Comparison of ENCODE assay signal across 8 cellular contexts in genomic region chr4:26861434-26862186, GRCh38. TPM values are rescaled to one million over a fixed set of nuclear protein-coding genes. Genes with fewer than 3 reads are reported as not detected.
DNase-seq lines count a peak whose midpoint lies in the region; ATAC-seq, FAIRE-seq and TF ChIP-seq lines count a peak whose summit lies in the region.

No MANE protein-coding gene starts in this region.

- no peak for TF ChIP-seq POLR2A in GM12891 (IDR thresholded peaks at IDR 0.05; ENCODE audit: low read depth, low read length)

- ATAC-seq in HG02610 (IDR thresholded peaks at IDR 0.05; ENCODE audit: unreplicated experiment), result peak; percentile 36

- H3K9me3 ChIP-seq in iPS-15b (ENCODE audit: control insufficient read depth, insufficient read depth, low read length) (no peaks in the 10 kb centered on the region), skeletal muscle tissue (ENCODE audit: control insufficient read depth in 3 of 3, low read length in 3 of 3) (no peaks in the 10 kb centered on the region)

- H3K4me1 ChIP-seq in iPS-15b (ENCODE audit: control insufficient read depth, insufficient read depth, low read length), result peaks cover 20% of the 10 kb centered on the region
- peaks cover 24 to 51% (median 32%) of the 10 kb centered on the region in 3 donors for H3K4me1 ChIP-seq in skeletal muscle tissue (ENCODE audit: control insufficient read depth in 3 of 3, insufficient read depth in 3 of 3, low read length in 3 of 3)

- H3K27ac ChIP-seq in skeletal muscle tissue (ENCODE audit: low read depth, low read length), result peak overlapping the region; percentile 71

- H3K9ac ChIP-seq in iPS-15b (ENCODE audit: low read depth, low read length) (no peak overlapping the region), skeletal muscle tissue (ENCODE audit: low read depth in 1 of 3, low read length in 3 of 3) (peak overlapping the region; percentile 60 to 85 (median 84))

- H3K4me3 ChIP-seq in iPS-15b (ENCODE audit: low read depth, low read length) (peak overlapping the region; percentile 74), skeletal muscle tissue (ENCODE audit: low read length in 3 of 3) (peak overlapping the region; percentile 84 to 97 (median 89))

- DNase-seq in GM12891 (ENCODE audit: insufficient read length, low spot score) (no peak), NCI-H1092 treated with DMSO at 0.1 percent for 48 hours (lab: John Stamatoyannopoulos, UW) (peak; percentile 78), T-helper 9 cell (peak; percentile 63), astrocyte of the hippocampus (ENCODE audit: low read depth, low spot score) (peak; percentile 81), DMS153 treated with DMSO at 0.1 percent for 48 hours (lab: John Stamatoyannopoulos, UW; ENCODE audit: unreplicated experiment) (no peak)

- FAIRE-seq in GM12891 (lab: Jason Lieb, UNC), result peak; percentile 67

- no peaks in the 10 kb centered on the region for H3K36me3 ChIP-seq in iPS-15b (ENCODE audit: control insufficient read depth, insufficient read depth, low read length)
- H3K36me3 ChIP-seq in skeletal muscle tissue (ENCODE audit: control insufficient read depth in 3 of 3, insufficient read depth in 3 of 3, low read length in 3 of 3), result no peaks in the 10 kb centered on the region

- H3K27me3 ChIP-seq in iPS-15b (ENCODE audit: control insufficient read depth, insufficient read depth, low read length) (peaks cover 28% of the 10 kb centered on the region), skeletal muscle tissue (ENCODE audit: control insufficient read depth in 3 of 3, insufficient read depth in 3 of 3, low read length in 3 of 3) (no peaks in the 10 kb centered on the region)

TF ChIP-seq in GM12891, 5 proteins besides CTCF, POLR2A, EP300 and RAD21:
- TF ChIP-seq SPI1 (IDR thresholded peaks at IDR 0.05; ENCODE audit: low read depth, low read length) (no peak), PAX5 (IDR thresholded peaks at IDR 0.05; ENCODE audit: insufficient read depth, low read length, severe bottlenecking) (peak; percentile 99), POU2F2 (IDR thresholded peaks at IDR 0.05; ENCODE audit: low read depth, low read length) (0 out of 2 replicates have a peak, but pooled peaks have one; percentile 11), POLR2AphosphoS5 (IDR thresholded peaks at IDR 0.05; ENCODE audit: low read depth, low read length) (no peak), TAF1 (IDR thresholded peaks at IDR 0.05; ENCODE audit: low read depth, low read length) (0 out of 2 replicates have a peak, but pooled peaks have one; percentile 12)

RNA-seq across cellular contexts. Expression of gene STIM2, which starts 1.0 kb away (rescaled TPM):
- 18.5 TPM for polyA plus RNA-seq in GM12891 (2012; ENCODE audit: low read depth, missing spikeins)
- 16.2 TPM for total RNA-seq in skeletal muscle tissue

Comparison
In these comparisons a context has a peak if more than half of its experiments do, and no peak if none do; other contexts are left out.
1. DNase-seq: peak in NCI-H1092 treated with DMSO at 0.1 percent for 48 hours (single experiment), T-helper 9 cell (single experiment) and astrocyte of the hippocampus (single experiment); none in GM12891 (single experiment) and DMS153 treated with DMSO at 0.1 percent for 48 hours (single experiment).